18 cellular contexts compared by ENCODE assay signal in the genomic region with DNA sequence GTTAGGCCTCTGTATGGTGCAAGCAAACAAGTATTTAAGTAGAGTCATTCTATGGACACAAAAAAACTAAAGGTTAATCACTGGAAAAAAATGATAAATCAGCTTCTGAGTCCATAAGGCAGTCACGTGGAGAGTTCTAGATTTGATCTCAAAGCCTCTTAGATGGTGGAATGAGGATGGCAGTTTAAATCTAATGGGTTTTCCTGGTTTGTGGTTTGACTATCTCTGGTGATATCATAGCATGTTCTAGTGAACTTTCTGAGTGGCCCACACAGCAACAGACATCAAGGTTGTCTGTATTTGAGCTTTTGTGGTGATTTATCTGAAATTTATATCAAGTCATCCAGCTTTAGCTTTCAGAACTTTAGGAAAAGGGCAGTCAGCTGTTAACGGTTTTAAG. TPM values are rescaled to one million over a fixed set of nuclear protein-coding genes. Genes with fewer than 3 reads are reported as not detected.
DNase-seq lines count a peak whose midpoint lies in the region; ATAC-seq, FAIRE-seq and TF ChIP-seq lines count a peak whose summit lies in the region.
"Had no signal": no experiment of that assay in that cellular context is flagged by ENCODE, and none has a peak within 500 bp of the region (broad histone marks: within the 10 kb centered on the region; RNA-seq: fewer than 3 reads in every experiment).

No MANE protein-coding gene starts in this region.

- dilution Hi-C loops in keratinocyte (cut with MboI; ENCODE audit: extremely low pct_ligation_motif_present, low sequenced_read_pairs) = no loop called here

- no peak for DNase-seq in stimulated activated naive CD8-positive, alpha-beta T cell treated with anti-CD3 and anti-CD28 coated beads, Interleukin-15, Interleukin-2, amounts not matched to agents 100 U/mL and 50 U/mL, for 24 hours
- DNase-seq in stimulated activated naive CD8-positive, alpha-beta T cell treated with anti-CD3 and anti-CD28 coated beads, Interleukin-15, amount 100 ng/mL, for 72 hours = no peak
- DNase-seq in activated T-helper 2 cell treated with anti-CD3 and anti-CD28 coated beads, Interferon-gamma antibody, Interleukin-2, Interleukin-4, amounts not matched to agents 10 μg/mL and 5 μg/mL and 100 μg/mL, durations not matched to agents 14 hours and 24 hours and 36 hours (ENCODE audit: low spot score) = no peak
- DNase-seq in keratinocyte (ENCODE audit: low read depth, low spot score) (no peak), NCI-H1417 treated with DMSO at 0.1 percent for 48 hours (lab: John Stamatoyannopoulos, UW) (no peak)
- DNase-seq in activated CD4-positive, alpha-beta T cell treated with anti-CD3 and anti-CD28 coated beads, Interleukin-2, amount 50 U/mL, for 48 hours = no peak
- DNase-seq: GF-D8, NCI-H1048, NCI-H510A treated with DMSO at 0.1 percent for 48 hours had no signal

- peaks cover 7 to 8% of the 10 kb centered on the region in 2 donors for H3K9me3 Mint-ChIP-seq in stimulated activated naive CD8-positive, alpha-beta T cell treated with anti-CD3 and anti-CD28 coated beads, Interleukin-15, amount 100 ng/mL, for 72 hours
- peaks cover 51% of the 10 kb centered on the region for H3K9me3 Mint-ChIP-seq in activated T-helper 2 cell treated with anti-CD3 and anti-CD28 coated beads, Interferon-gamma antibody, Interleukin-2, Interleukin-4, amounts not matched to agents 10 μg/mL and 5 μg/mL and 100 μg/mL, durations not matched to agents 14 hours and 24 hours and 36 hours

- H3K4me2 ChIP-seq in keratinocyte (ENCODE audit: control insufficient read depth, extremely low read depth, insufficient read depth, low read depth, low read length) = no peak overlapping the region
- H3K4me2 ChIP-seq: BLaER1 had no signal

- H3K27ac Mint-ChIP-seq in stimulated activated naive CD8-positive, alpha-beta T cell treated with anti-CD3 and anti-CD28 coated beads, Interleukin-15, amount 100 ng/mL, for 72 hours = no peak overlapping the region
- H3K27ac Mint-ChIP-seq in activated T-helper 2 cell treated with anti-CD3 and anti-CD28 coated beads, Interferon-gamma antibody, Interleukin-2, Interleukin-4, amounts not matched to agents 10 μg/mL and 5 μg/mL and 100 μg/mL, durations not matched to agents 14 hours and 24 hours and 36 hours = peak overlapping the region; percentile 71
- H3K27ac Mint-ChIP-seq: IgD-negative memory B cell had no signal

- H3K4me1 ChIP-seq in keratinocyte (ENCODE audit: control insufficient read depth, extremely low read depth, insufficient read depth, low read length) = peaks cover 23% of the 10 kb centered on the region
- H3K4me1 ChIP-seq: BLaER1 had no signal

- no peak overlapping the region for H3K9ac ChIP-seq in keratinocyte (ENCODE audit: control insufficient read depth, extremely low read depth, insufficient read depth, low read length)
- H3K9ac ChIP-seq: BLaER1 had no signal

- H4K20me1 ChIP-seq in keratinocyte (ENCODE audit: control insufficient read depth, extremely low read depth, insufficient read depth, low read length) = no peaks in the 10 kb centered on the region
- H4K20me1 ChIP-seq: BLaER1 had no signal

- no peaks in the 10 kb centered on the region for H3K4me1 Mint-ChIP-seq in stimulated activated naive CD8-positive, alpha-beta T cell treated with anti-CD3 and anti-CD28 coated beads, Interleukin-15, amount 100 ng/mL, for 72 hours
- H3K4me1 Mint-ChIP-seq in activated T-helper 2 cell treated with anti-CD3 and anti-CD28 coated beads, Interferon-gamma antibody, Interleukin-2, Interleukin-4, amounts not matched to agents 10 μg/mL and 5 μg/mL and 100 μg/mL, durations not matched to agents 14 hours and 24 hours and 36 hours (ENCODE audit: low read depth) = peaks cover 19% of the 10 kb centered on the region

- peak; percentile 71 for FAIRE-seq in keratinocyte (lab: Jason Lieb, UNC)
- FAIRE-seq: A204.1, GM12891, H54 had no signal

- H3K4me3 Mint-ChIP-seq in stimulated activated naive CD8-positive, alpha-beta T cell treated with anti-CD3 and anti-CD28 coated beads, Interleukin-15, amount 100 ng/mL, for 72 hours = no peak overlapping the region
- peak overlapping the region; percentile 26 for H3K4me3 Mint-ChIP-seq in activated T-helper 2 cell treated with anti-CD3 and anti-CD28 coated beads, Interferon-gamma antibody, Interleukin-2, Interleukin-4, amounts not matched to agents 10 μg/mL and 5 μg/mL and 100 μg/mL, durations not matched to agents 14 hours and 24 hours and 36 hours (ENCODE audit: low read depth)
- H3K4me3 Mint-ChIP-seq: IgD-negative memory B cell had no signal

- H3K79me2 ChIP-seq in keratinocyte (ENCODE audit: control insufficient read depth, insufficient read depth, low read length) = no peaks in the 10 kb centered on the region

- no peak overlapping the region for H3K4me3 ChIP-seq in keratinocyte (ENCODE audit: control insufficient read depth in 2 of 3, extremely low read depth in 1 of 3, insufficient read depth in 2 of 3, low read depth in 1 of 3, low read length in 3 of 3)
- H3K4me3 ChIP-seq: BLaER1 had no signal

- no peaks in the 10 kb centered on the region for H3K27me3 ChIP-seq in keratinocyte (ENCODE audit: control insufficient read depth, extremely low read depth, insufficient read depth, low read length)
- H3K27me3 ChIP-seq: BLaER1 had no signal

- H3K36me3 Mint-ChIP-seq in activated T-helper 2 cell treated with anti-CD3 and anti-CD28 coated beads, Interferon-gamma antibody, Interleukin-2, Interleukin-4, amounts not matched to agents 10 μg/mL and 5 μg/mL and 100 μg/mL, durations not matched to agents 14 hours and 24 hours and 36 hours (ENCODE audit: low read depth) = peaks cover 27% of the 10 kb centered on the region

- H3K36me3 ChIP-seq in keratinocyte (ENCODE audit: control insufficient read depth in 2 of 2, extremely low read depth in 1 of 2, insufficient read depth in 2 of 2, low read length in 2 of 2) = no peaks in the 10 kb centered on the region

- peaks cover 1% of the 10 kb centered on the region for H3K27me3 Mint-ChIP-seq in stimulated activated naive CD8-positive, alpha-beta T cell treated with anti-CD3 and anti-CD28 coated beads, Interleukin-15, amount 100 ng/mL, for 72 hours
- H3K27me3 Mint-ChIP-seq in activated T-helper 2 cell treated with anti-CD3 and anti-CD28 coated beads, Interferon-gamma antibody, Interleukin-2, Interleukin-4, amounts not matched to agents 10 μg/mL and 5 μg/mL and 100 μg/mL, durations not matched to agents 14 hours and 24 hours and 36 hours (ENCODE audit: low read depth) = peaks cover 2% of the 10 kb centered on the region
- H3K27me3 Mint-ChIP-seq: IgD-negative memory B cell had no signal

- H3K9me3 ChIP-seq in keratinocyte (ENCODE audit: control insufficient read depth, low read depth, low read length) = no peaks in the 10 kb centered on the region

- H2AFZ ChIP-seq in keratinocyte (ENCODE audit: control insufficient read depth, low read length) = peak overlapping the region; percentile 61

- intact Hi-C loops in activated T-helper 2 cell treated with anti-CD3 and anti-CD28 coated beads, Interferon-gamma antibody, Interleukin-2, Interleukin-4, amounts not matched to agents 10 μg/mL and 5 μg/mL and 100 μg/mL, durations not matched to agents 14 hours and 24 hours and 36 hours (cut with micrococcal nuclease) = no loop called here

- no peak for TF ChIP-seq CTCF in keratinocyte (optimal IDR thresholded peaks at IDR 0.05 in 1 of 3, IDR thresholded peaks at IDR 0.05 in 1 of 3, conservative IDR thresholded peaks at IDR 0.05 in 1 of 3; ENCODE audit: extremely low read depth in 1 of 3, insufficient read depth in 2 of 3, low read length in 3 of 3)

- H3K27ac ChIP-seq in keratinocyte (ENCODE audit: control insufficient read depth, insufficient read depth, low read length) = no peak overlapping the region
- H3K27ac ChIP-seq: BLaER1 had no signal

- no peaks in the 10 kb centered on the region for H3K9me1 ChIP-seq in keratinocyte (ENCODE audit: control insufficient read depth, extremely low read depth, insufficient read depth, low read length)

- ATAC-seq in stimulated activated naive CD8-positive, alpha-beta T cell treated with anti-CD3 and anti-CD28 coated beads, Interleukin-15, Interleukin-2, amounts not matched to agents 100 U/mL and 50 U/mL, for 24 hours = peak; percentile 61
- no peak for ATAC-seq in stimulated activated naive CD8-positive, alpha-beta T cell treated with anti-CD3 and anti-CD28 coated beads, Interleukin-15, amount 100 ng/mL, for 72 hours
- no peak for ATAC-seq in GM18870 (IDR thresholded peaks at IDR 0.05; ENCODE audit: unreplicated experiment)
- ATAC-seq in GM21447 (IDR thresholded peaks at IDR 0.05; ENCODE audit: unreplicated experiment) = no peak

RNA-seq across cellular contexts. Expression of a gene that starts 52.4 kb away (rescaled TPM):
- 0.21 and 0.28 TPM in 2 replicates for total RNA-seq in activated T-helper 2 cell treated with anti-CD3 and anti-CD28 coated beads, Interferon-gamma antibody, Interleukin-2, Interleukin-4, amounts not matched to agents 10 μg/mL and 5 μg/mL and 100 μg/mL, durations not matched to agents 14 hours and 24 hours and 36 hours
- 0.06 to 0.28 TPM (median 0.09 TPM) in 3 replicates for polyA plus RNA-seq in keratinocyte
- 0.55 TPM for polyA plus RNA-seq in keratinocyte (2011; ENCODE audit: low read depth)
- 0.14 and 0.27 TPM in 2 replicates for polyA plus RNA-seq in keratinocyte (2011; cell fraction: cytosol; rRNA removed)
- 0.28 and 0.32 TPM in 2 replicates for polyA plus RNA-seq in keratinocyte (2011; cell fraction: nucleus; rRNA removed)
- polyA plus RNA-seq in keratinocyte (2012; ENCODE audit: low replicate concordance) = 0.19 and 0.68 TPM in 2 replicates
- polyA minus RNA-seq in keratinocyte = 0.10 to 0.33 TPM in 2 of 3 replicates, not detected in the other
- polyA minus RNA-seq in keratinocyte (2011; cell fraction: cytosol; rRNA and poly(A)+ RNA removed) = not detected
- polyA minus RNA-seq in keratinocyte (2011; cell fraction: nucleus; rRNA and poly(A)+ RNA removed) = 0.39 and 1.1 TPM in 2 replicates
- total RNA-seq: HT1080, SK-MEL-5 had no signal
